ENCODE assay signal across 8 cellular contexts in genomic region chr3:153768559-153769469, GRCh38.
DNase-seq lines count a peak whose midpoint lies in the region; ATAC-seq and TF ChIP-seq lines count a peak whose summit lies in the region.

No MANE protein-coding gene starts in this region.

- H3K4ac ChIP-seq in IMR-90 (ENCODE audit: low read depth, low read length): no peak overlapping the region

- TF ChIP-seq POLR2A in IMR-90 (IDR thresholded peaks at IDR 0.05; ENCODE audit: low read depth, low read length): no peak
- TF ChIP-seq POLR2A in gastrocnemius medialis (IDR thresholded peaks at IDR 0.05): no peak

- no peak overlapping the region for H4K91ac ChIP-seq in IMR-90 (ENCODE audit: insufficient read depth, low read depth, low read length)

- no peak overlapping the region for H2BK5ac ChIP-seq in IMR-90 (ENCODE audit: low read depth, low read length, poor library complexity, severe bottlenecking)

- peaks cover 9% of the 10 kb centered on the region for H3K9me3 Mint-ChIP-seq in activated naive CD8-positive, alpha-beta T cell treated with anti-CD3 and anti-CD28 coated beads for 36 hours

- no peak overlapping the region for H3K4me2 ChIP-seq in IMR-90 (ENCODE audit: low read depth, low read length)

- H3K4me3 Mint-ChIP-seq in activated naive CD8-positive, alpha-beta T cell treated with anti-CD3 and anti-CD28 coated beads for 36 hours: no peak overlapping the region

- no peak overlapping the region for H2AFZ ChIP-seq in IMR-90 (replicated peaks; ENCODE audit: low read length, poor library complexity)

- no peaks in the 10 kb centered on the region for H3K4me1 ChIP-seq in IMR-90 (ENCODE audit: control insufficient read depth, insufficient read depth, low read length)
- no peaks in the 10 kb centered on the region for H3K4me1 ChIP-seq in gastrocnemius medialis

- ATAC-seq in GM21786 (IDR thresholded peaks at IDR 0.05; ENCODE audit: unreplicated experiment) (peak; percentile 97), IMR-90 (ENCODE audit: low read depth) (peak; percentile 100), left ventricle myocardium superior (peak; percentile 74), gastrocnemius medialis (no peak)

- H3K56ac ChIP-seq in IMR-90 (ENCODE audit: extremely low read depth, insufficient read depth, low read length): no peak overlapping the region

- no peaks in the 10 kb centered on the region for H3K36me3 Mint-ChIP-seq in activated naive CD8-positive, alpha-beta T cell treated with anti-CD3 and anti-CD28 coated beads for 36 hours

- BruUV-seq in IMR-90 (replicated peaks; lab: Mats Ljungman, UMichigan): no TSS peak

- no peak overlapping the region for H2BK120ac ChIP-seq in IMR-90 (ENCODE audit: low read depth, low read length)

- no peak overlapping the region for H3K27ac ChIP-seq in IMR-90 (ENCODE audit: insufficient read depth, low read length)
- no peak overlapping the region for H3K27ac ChIP-seq in gastrocnemius medialis

- peak; percentile 73 for DNase-seq in GM12865 (ENCODE audit: low read depth)
- DNase-seq in IMR-90: peak; percentile 61
- peak; percentile 12 for DNase-seq in SHP77 treated with DMSO at 0.1 percent for 48 hours (lab: John Stamatoyannopoulos, UW)
- DNase-seq in activated naive CD8-positive, alpha-beta T cell treated with anti-CD3 and anti-CD28 coated beads for 36 hours: peak; percentile 20
- no peak for DNase-seq in left ventricle myocardium superior
- DNase-seq in gastrocnemius medialis: no peak
- DNase-seq in OCI-M2 (lab: John Stamatoyannopoulos, UW; ENCODE audit: unreplicated experiment): no peak

- in situ Hi-C loops in IMR-90 (cut with MboI; ENCODE audit: low sequenced_read_pairs): loop anchor here (5.0 to 25.0 kb wide), 2 partner anchors 607 to 742 kb away; partner anchors contain the start of gene RAP2B
- in situ Hi-C loops in gastrocnemius medialis (cut with MboI; ENCODE audit: low sequenced_read_pairs in 4 of 4): loop anchor here in 3 of 4 donors (5.0 to 25.0 kb wide), 3 partner anchors 724 to 732 kb away; no protein-coding TSS in a partner anchor

- no CpG with 5 or more reads among the region's 5 CpGs for WGBS in IMR-90 (ENCODE audit: extremely low coverage in 2 of 2, insufficient read length in 1 of 2), 2 experiments

- dilution Hi-C loops in IMR-90 (cut with HindIII; ENCODE audit: low sequenced_read_pairs, unreplicated experiment): no loop called here

- POLR2A ChIA-PET in IMR-90 (lab: Charles Lee; ENCODE audit: unreplicated experiment): no interaction called here

- no peak overlapping the region for H4K8ac ChIP-seq in IMR-90 (ENCODE audit: low read depth in 2 of 2, low read length in 2 of 2)

- H4K5ac ChIP-seq in IMR-90 (ENCODE audit: low read depth, low read length): no peak overlapping the region

- no peaks in the 10 kb centered on the region for H3K4me1 Mint-ChIP-seq in activated naive CD8-positive, alpha-beta T cell treated with anti-CD3 and anti-CD28 coated beads for 36 hours

- CTCF ChIA-PET in IMR-90 (lab: Yijun Ruan, JAX): interaction anchor here (0.6 to 0.8 kb wide), 4 partner anchors 85 to 608 kb away, joined by 3 read pairs; no protein-coding TSS in a partner anchor

- no peak overlapping the region for H3K14ac ChIP-seq in IMR-90 (replicated peaks; ENCODE audit: low read depth, low read length)

- H3K9ac ChIP-seq in IMR-90 (ENCODE audit: low read depth, low read length): no peak overlapping the region

- TF ChIP-seq CTCF in GM12865 (IDR thresholded peaks at IDR 0.05; ENCODE audit: insufficient read depth, low read depth, low read length, missing control alignments): peak; percentile 80
- TF ChIP-seq CTCF in IMR-90 (conservative IDR thresholded peaks at IDR 0.05; ENCODE audit: low read depth, low read length): peak; percentile 84
- peak in 4 of 5 experiments; percentile 37 to 63 (median 57) for TF ChIP-seq CTCF in gastrocnemius medialis (IDR thresholded peaks at IDR 0.05 in 4 of 5, conservative IDR thresholded peaks at IDR 0.05 in 1 of 5)

- no peaks in the 10 kb centered on the region for H3K79me1 ChIP-seq in IMR-90 (ENCODE audit: low read depth in 1 of 2, low read length in 2 of 2)

- H3K4me3 ChIP-seq in GM12865 (ENCODE audit: low read depth, low read length) (no peak overlapping the region), IMR-90 (ENCODE audit: insufficient read depth, low read depth, low read length) (no peak overlapping the region), gastrocnemius medialis (no peak overlapping the region)

- H3K27me3 ChIP-seq in IMR-90 (ENCODE audit: control insufficient read depth, insufficient read depth, low read length): no peaks in the 10 kb centered on the region
- H3K27me3 ChIP-seq in gastrocnemius medialis: no peaks in the 10 kb centered on the region

- no peak overlapping the region for H2BK20ac ChIP-seq in IMR-90 (ENCODE audit: low read depth, low read length)

- no peak overlapping the region for H2AK5ac ChIP-seq in IMR-90 (ENCODE audit: low read depth, low read length)

- H3K9me3 ChIP-seq in IMR-90 (ENCODE audit: control insufficient read depth, insufficient read depth, low read length) (no peaks in the 10 kb centered on the region), gastrocnemius medialis (no peaks in the 10 kb centered on the region)

- no peak overlapping the region for H2BK15ac ChIP-seq in IMR-90 (ENCODE audit: low read depth, low read length)

- H3K27me3 Mint-ChIP-seq in activated naive CD8-positive, alpha-beta T cell treated with anti-CD3 and anti-CD28 coated beads for 36 hours: peaks cover 18% of the 10 kb centered on the region

- no peak overlapping the region for H2AK9ac ChIP-seq in IMR-90 (replicated peaks; ENCODE audit: low read depth, low read length, poor library complexity)

- intact Hi-C loops in IMR-90 (cut with micrococcal nuclease): loop anchor here (1.0 kb wide), 3 partner anchors 606 to 743 kb away; no protein-coding TSS in a partner anchor
- intact Hi-C loops in left ventricle myocardium superior (cut with micrococcal nuclease): loop anchor here (5.0 kb wide), 2 partner anchors 727 to 742 kb away; no protein-coding TSS in a partner anchor
- intact Hi-C loops in gastrocnemius medialis (cut with DNase I; ENCODE audit: low total_unique reads): loop anchor here (5.0 kb wide), 2 partner anchors 727 to 742 kb away; no protein-coding TSS in a partner anchor

- peak; percentile 87 for TF ChIP-seq RAD21 in IMR-90 (IDR thresholded peaks at IDR 0.05; ENCODE audit: low read length)

- no peak overlapping the region for H3K27ac Mint-ChIP-seq in activated naive CD8-positive, alpha-beta T cell treated with anti-CD3 and anti-CD28 coated beads for 36 hours

- no peaks in the 10 kb centered on the region for H4K20me1 ChIP-seq in IMR-90 (ENCODE audit: insufficient read depth, low read length)

- no peak overlapping the region for H3K18ac ChIP-seq in IMR-90 (ENCODE audit: low read depth, low read length)

- no peak overlapping the region for H3K23ac ChIP-seq in IMR-90 (ENCODE audit: low read depth, low read length)

- H3K9me1 ChIP-seq in IMR-90 (ENCODE audit: insufficient read depth, low read length): no peaks in the 10 kb centered on the region

- H3K36me3 ChIP-seq in IMR-90 (ENCODE audit: control insufficient read depth, insufficient read depth, low read length): no peaks in the 10 kb centered on the region
- no peaks in the 10 kb centered on the region for H3K36me3 ChIP-seq in gastrocnemius medialis

TF ChIP-seq in IMR-90, 13 proteins besides CTCF, POLR2A, EP300 and RAD21:
- TF ChIP-seq FOS (IDR thresholded peaks at IDR 0.05; ENCODE audit: low read depth, low read length) (no peak), SMC3 (IDR thresholded peaks at IDR 0.05; ENCODE audit: low read depth, low read length) (peak; percentile 74)

Comparison
In these comparisons a context has a peak if more than half of its experiments do, and no peak if none do; other contexts are left out.
1. DNase-seq: peak in GM12865 (single experiment), IMR-90 (single experiment), SHP77 treated with DMSO at 0.1 percent for 48 hours (single experiment) and activated naive CD8-positive, alpha-beta T cell treated with anti-CD3 and anti-CD28 coated beads for 36 hours (single experiment); none in left ventricle myocardium superior (single experiment), gastrocnemius medialis (0 of 2) and OCI-M2 (single experiment).
2. ATAC-seq: peak in GM21786 (single experiment), IMR-90 (single experiment) and left ventricle myocardium superior (single experiment); none in gastrocnemius medialis (0 of 2).
3. Peak in every context shown above with its lines, with median percentiles within 50 percentile points of each other: CTCF ChIP-seq.